Comparison of ENCODE assay signal across 8 cellular contexts in the genomic region with DNA sequence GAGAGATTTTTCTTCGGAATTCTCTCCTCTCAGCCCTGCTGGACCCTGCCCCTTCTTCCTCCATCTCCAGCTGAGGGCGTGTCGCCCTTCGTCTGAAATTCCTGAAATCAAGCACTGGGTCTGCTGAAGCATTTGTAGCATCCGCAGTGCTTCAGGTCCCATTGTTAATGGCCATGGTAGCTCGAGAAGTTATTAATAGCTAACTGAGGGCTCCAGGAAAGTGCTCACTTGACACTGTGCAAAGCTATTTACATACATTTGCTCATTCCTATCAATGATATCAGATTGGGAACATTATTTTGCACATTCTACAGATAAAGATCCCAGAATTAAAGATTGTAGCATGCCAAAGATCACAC. TPM values are rescaled to one million over a fixed set of nuclear protein-coding genes. Genes with fewer than 3 reads are reported as not detected.
A peak's percentile ranks its signal among the peaks of the same experiment; 100 is the strongest.
DNase-seq lines count a peak whose midpoint lies in the region; ATAC-seq and TF ChIP-seq lines count a peak whose summit lies in the region.

No MANE protein-coding gene starts in this region.

- no peaks in the 10 kb centered on the region for H3K9me3 Mint-ChIP-seq in activated naive CD8-positive, alpha-beta T cell (ENCODE audit: low read depth)

- H3K27me3 Mint-ChIP-seq in activated naive CD8-positive, alpha-beta T cell: no peaks in the 10 kb centered on the region

- TF ChIP-seq POLR2A in stomach (IDR thresholded peaks at IDR 0.05): no peak

- H3K4me1 ChIP-seq in stomach: peaks cover 22 to 56% (median 44%) of the 10 kb centered on the region in 4 donors

- peak overlapping the region; percentile 89 for H3K27ac Mint-ChIP-seq in activated naive CD8-positive, alpha-beta T cell

- ATAC-seq in HG03135 (IDR thresholded peaks at IDR 0.05; ENCODE audit: unreplicated experiment): peak; percentile 16

- TF ChIP-seq CTCF in stomach (IDR thresholded peaks at IDR 0.05): no peak

- TF ChIP-seq EP300 in stomach (IDR thresholded peaks at IDR 0.05): no peak

- 0 to 1% (median 0%) methylated on average over 6 of the region's 6 CpGs for WGBS in stomach, 5 donors

- intact Hi-C loops in stomach (cut with DNase I; ENCODE audit: low total_unique reads): no loop called here

- peaks cover 0 to 10% (median 10%) of the 10 kb centered on the region in 4 donors for H3K36me3 ChIP-seq in stomach

- H3K9me3 ChIP-seq in iPS-18c (ENCODE audit: control insufficient read depth, insufficient read depth, low read length) (no peaks in the 10 kb centered on the region), stomach (no peaks in the 10 kb centered on the region)

- H3K4me3 Mint-ChIP-seq in activated naive CD8-positive, alpha-beta T cell: peak overlapping the region; percentile 100

- DNase-seq in NCI-H2227 (lab: John Stamatoyannopoulos, UW; ENCODE audit: unreplicated experiment) (peak; percentile 72), NCI-H2227 treated with DMSO at 0.1 percent for 48 hours (lab: John Stamatoyannopoulos, UW) (no peak), stomach (no peak), NCI-H1048 (lab: John Stamatoyannopoulos, UW) (no peak), DMS153 treated with DMSO at 0.1 percent for 48 hours (lab: John Stamatoyannopoulos, UW; ENCODE audit: unreplicated experiment) (no peak)

- peaks cover 37% of the 10 kb centered on the region for H3K4me1 Mint-ChIP-seq in activated naive CD8-positive, alpha-beta T cell (ENCODE audit: low read depth)

- H3K36me3 Mint-ChIP-seq in activated naive CD8-positive, alpha-beta T cell: no peaks in the 10 kb centered on the region

- peak overlapping the region; percentile 91 to 97 (median 96) for H3K27ac ChIP-seq in stomach

- no peaks in the 10 kb centered on the region for H3K27me3 ChIP-seq in stomach

- H3K4me3 ChIP-seq in iPS-18c (ENCODE audit: insufficient read depth, low read depth, low read length) (peak overlapping the region; percentile 98), stomach (peak overlapping the region; percentile 57 to 91 (median 81))

RNA-seq across cellular contexts. Expression of gene FAM149B1, which starts 0.5 kb away (rescaled TPM):
- 10 to 100 TPM; 10.4 to 27.0 (median 15.5) TPM for total RNA-seq in stomach
- 10 to 100 TPM; 12.8 to 17.8 (median 17.1) TPM for polyA plus RNA-seq in stomach

RNA-seq across cellular contexts. Expression of gene ECD, which starts 0.7 kb away (rescaled TPM):
- total RNA-seq in stomach: 10 to 100 TPM in 3 of 5 donors, 1 to 10 TPM in 2; 4.1 to 72.8 (median 32.9) TPM
- polyA plus RNA-seq in stomach: 10 to 100 TPM in 1 of 3 donors, 1 to 10 TPM in 2; 8.0 to 13.3 (median 8.9) TPM

RNA-seq across cellular contexts. Expression of gene NUDT13, which starts 58.2 kb away (rescaled TPM):
- total RNA-seq in stomach: 10 to 100 TPM in 1 of 5 donors, 1 to 10 TPM in 2, under 1 TPM in 1, not detected in 1; 0.45 to 17.7 (median 1.6) TPM
- 1 to 10 TPM; 1.2 to 5.8 (median 2.2) TPM for polyA plus RNA-seq in stomach
